Comparison of ENCODE assay signal across 19 cellular contexts in genomic region chr7:45408407-45408737, GRCh38.
"Had no signal": no experiment of that assay in that cellular context is flagged by ENCODE, and none has a peak within 500 bp of the region (broad histone marks: within the 10 kb centered on the region; RNA-seq: fewer than 3 reads in every experiment).

No MANE protein-coding gene starts in this region.

- H3K4me3 ChIP-seq: colonic mucosa, hepatocyte, lower lobe of right lung, smooth muscle cell, tibial artery, upper lobe of left lung, vagina had no signal

- H3K36me3 ChIP-seq: colonic mucosa, lower lobe of right lung, neutrophil, tibial artery, upper lobe of left lung, vagina had no signal

- H3K27ac ChIP-seq: colonic mucosa, hepatocyte, lower lobe of right lung, neutrophil, tibial artery, upper lobe of left lung, vagina had no signal

- H3K4me1 ChIP-seq: colonic mucosa, lower lobe of right lung, tibial artery, upper lobe of left lung, vagina had no signal

- H3K9me3 ChIP-seq: colonic mucosa, lower lobe of right lung, neutrophil, tibial artery, vagina had no signal

- DNase-seq: colonic mucosa; dermis blood vessel endothelial cell; effector CD8-positive, alpha-beta T cell; foreskin melanocyte; head of caudate nucleus; kidney glomerular epithelial cell; lower lobe of right lung; midbrain; right cardiac atrium; stimulated activated CD4-positive, alpha-beta T cell treated with anti-CD3 and anti-CD28 coated beads, Interleukin-4, amount 100 ng/mL, for 1 hour; stimulated activated CD8-positive, alpha-beta memory T cell treated with anti-CD3 and anti-CD28 coated beads, Interleukin-4, amount 100 ng/mL, for 48 hours; stimulated activated naive CD8-positive, alpha-beta T cell treated with anti-CD3 and anti-CD28 coated beads, Interleukin-15, Interleukin-2, amounts not matched to agents 100 U/mL and 50 U/mL, for 24 hours; tibial artery had no signal

- H3K79me2 ChIP-seq: hepatocyte had no signal

- ATAC-seq: lower lobe of right lung; right cardiac atrium; stimulated activated effector memory CD8-positive, alpha-beta T cell treated with anti-CD3 and anti-CD28 coated beads, Interleukin-12 subunit alpha, Interleukin-12 subunit beta, amount 100 ng/mL, for 72 hours; stimulated activated naive CD8-positive, alpha-beta T cell treated with anti-CD3 and anti-CD28 coated beads, Interleukin-15, Interleukin-2, amounts not matched to agents 100 U/mL and 50 U/mL, for 24 hours had no signal

- H3K27me3 ChIP-seq: colonic mucosa, hepatocyte, neutrophil, upper lobe of left lung, vagina had no signal

- H3K4me2 ChIP-seq: hepatocyte, smooth muscle cell had no signal

- H2AFZ ChIP-seq: hepatocyte had no signal
